In genomic region chr10:110657968-110658691, GRCh38 we compare ENCODE assay signal across 18 cellular contexts. TPM values are rescaled to one million over a fixed set of nuclear protein-coding genes. Genes with fewer than 3 reads are reported as not detected.
"Had no signal": no experiment of that assay in that cellular context is flagged by ENCODE, and none has a peak within 500 bp of the region (broad histone marks: within the 10 kb centered on the region; RNA-seq: fewer than 3 reads in every experiment).

No MANE protein-coding gene starts in this region.

- DNase-seq: activated CD4-positive, alpha-beta memory T cell treated with anti-CD3 and anti-CD28 coated beads for 36 hours; activated CD4-positive, alpha-beta T cell treated with anti-CD3 and anti-CD28 coated beads for 36 hours; activated CD8-positive, alpha-beta memory T cell treated with anti-CD3 and anti-CD28 coated beads, Interleukin-2, amount 10 ng/mL, durations not matched to agents 7 days and 5 days; activated naive CD4-positive, alpha-beta T cell treated with anti-CD3 and anti-CD28 coated beads, Interleukin-2, amount 10 ng/mL, durations not matched to agents 7 days and 5 days; activated T-cell treated with anti-CD3 and anti-CD28 coated beads, Interleukin-2, amount 50 U/mL, for 1 hour; foreskin keratinocyte; glutamatergic neuron; immature natural killer cell; naive thymus-derived CD4-positive, alpha-beta T cell; pancreas; stimulated activated CD4-positive, alpha-beta T cell treated with anti-CD3 and anti-CD28 coated beads, Interleukin-2, amount 100 ng/mL, for 48 hours; stimulated activated naive CD4-positive, alpha-beta T cell treated with Interleukin-2 at 50 U/mL for 16 hours; T-helper 1 cell; T1000; trophoblast cell had no signal

- H3K36me3 ChIP-seq: cardiac muscle cell, pancreas had no signal

- H3K4me3 ChIP-seq: cardiac muscle cell, pancreas had no signal

- H3K27ac Mint-ChIP-seq: activated CD4-positive, alpha-beta memory T cell treated with anti-CD3 and anti-CD28 coated beads for 36 hours; activated CD4-positive, alpha-beta T cell treated with anti-CD3 and anti-CD28 coated beads for 36 hours; activated CD8-positive, alpha-beta memory T cell treated with anti-CD3 and anti-CD28 coated beads, Interleukin-2, amount 10 ng/mL, durations not matched to agents 7 days and 5 days; activated naive CD4-positive, alpha-beta T cell treated with anti-CD3 and anti-CD28 coated beads, Interleukin-2, amount 10 ng/mL, durations not matched to agents 7 days and 5 days; activated T-helper 2 cell treated with anti-CD3 and anti-CD28 coated beads, Interferon-gamma antibody, Interleukin-2, Interleukin-4, amounts not matched to agents 10 μg/mL and 5 μg/mL and 100 μg/mL, durations not matched to agents 14 hours and 24 hours and 36 hours; immature natural killer cell; naive thymus-derived CD4-positive, alpha-beta T cell had no signal

- H3K27me3 ChIP-seq: cardiac muscle cell had no signal

- H3K27ac ChIP-seq: cardiac muscle cell, foreskin keratinocyte, pancreas, VCaP had no signal

- ATAC-seq: activated CD4-positive, alpha-beta T cell treated with anti-CD3 and anti-CD28 coated beads for 36 hours; activated CD8-positive, alpha-beta memory T cell treated with anti-CD3 and anti-CD28 coated beads, Interleukin-2, amount 10 ng/mL, durations not matched to agents 7 days and 5 days; foreskin keratinocyte; naive thymus-derived CD4-positive, alpha-beta T cell; pancreas had no signal

- H3K36me3 Mint-ChIP-seq: activated CD4-positive, alpha-beta memory T cell treated with anti-CD3 and anti-CD28 coated beads for 36 hours; activated CD8-positive, alpha-beta memory T cell treated with anti-CD3 and anti-CD28 coated beads, Interleukin-2, amount 10 ng/mL, durations not matched to agents 7 days and 5 days; activated naive CD4-positive, alpha-beta T cell treated with anti-CD3 and anti-CD28 coated beads, Interleukin-2, amount 10 ng/mL, durations not matched to agents 7 days and 5 days had no signal

- H3K9me3 ChIP-seq: pancreas had no signal

- H3K4me3 Mint-ChIP-seq: activated CD4-positive, alpha-beta memory T cell treated with anti-CD3 and anti-CD28 coated beads for 36 hours; activated CD4-positive, alpha-beta T cell treated with anti-CD3 and anti-CD28 coated beads for 36 hours; activated CD8-positive, alpha-beta memory T cell treated with anti-CD3 and anti-CD28 coated beads, Interleukin-2, amount 10 ng/mL, durations not matched to agents 7 days and 5 days; activated naive CD4-positive, alpha-beta T cell treated with anti-CD3 and anti-CD28 coated beads, Interleukin-2, amount 10 ng/mL, durations not matched to agents 7 days and 5 days; immature natural killer cell; naive thymus-derived CD4-positive, alpha-beta T cell had no signal

- H3K4me1 ChIP-seq: foreskin keratinocyte, pancreas had no signal

- H3K4me1 Mint-ChIP-seq: immature natural killer cell had no signal

- H3K9me3 Mint-ChIP-seq: activated CD4-positive, alpha-beta memory T cell treated with anti-CD3 and anti-CD28 coated beads for 36 hours; activated naive CD4-positive, alpha-beta T cell treated with anti-CD3 and anti-CD28 coated beads, Interleukin-2, amount 10 ng/mL, durations not matched to agents 7 days and 5 days; activated T-helper 2 cell treated with anti-CD3 and anti-CD28 coated beads, Interferon-gamma antibody, Interleukin-2, Interleukin-4, amounts not matched to agents 10 μg/mL and 5 μg/mL and 100 μg/mL, durations not matched to agents 14 hours and 24 hours and 36 hours; immature natural killer cell had no signal

RNA-seq across cellular contexts. Expression of gene RBM20, which starts 14.0 kb away (rescaled TPM):
- total RNA-seq: activated CD4-positive, alpha-beta memory T cell treated with anti-CD3 and anti-CD28 coated beads for 36 hours; foreskin keratinocyte had no signal
- polyA plus RNA-seq: foreskin keratinocyte, immature natural killer cell had no signal
